Comparison of ENCODE assay signal across 9 cellular contexts in genomic region chr15:40343512-40343911, GRCh38. TPM values are rescaled to one million over a fixed set of nuclear protein-coding genes. Genes with fewer than 3 reads are reported as not detected.
DNase-seq lines count a peak whose midpoint lies in the region; ATAC-seq and TF ChIP-seq lines count a peak whose summit lies in the region.
"Had no signal": no experiment of that assay in that cellular context is flagged by ENCODE, and none has a peak within 500 bp of the region (broad histone marks: within the 10 kb centered on the region; RNA-seq: fewer than 3 reads in every experiment).

No MANE protein-coding gene starts in this region.

- CTCF ChIA-PET in CD4-positive, alpha-beta memory T cell (lab: Charles Lee; ENCODE audit: partially characterized antibody) = interaction anchor here (0.7 to 21.4 kb wide), 23 partner anchors 9 to 296 kb away, joined by 3 to 634 read pairs (median 5); partner anchors contain the start of genes DISP2, INAFM2, IVD and KNSTRN

- DNase-seq in T-helper 1 cell = no peak
- DNase-seq in choroid plexus epithelial cell (ENCODE audit: low read depth) = peak; percentile 89
- DNase-seq in erythroblast (lab: John Stamatoyannopoulos, UW) = no peak
- no peak for DNase-seq in germinal center (ENCODE audit: low spot score)
- DNase-seq in CD4-positive, alpha-beta memory T cell = no peak
- DNase-seq: activated gamma-delta T cell had no signal

- no peak for TF ChIP-seq POLR2A in erythroblast (IDR thresholded peaks at IDR 0.05; ENCODE audit: low read length)

- peak overlapping the region; percentile 41 for H3K27ac Mint-ChIP-seq in T-helper 1 cell treated with Interleukin-12 subunit alpha and Interleukin-12 subunit beta and Interleukin-4 antibody, amounts not matched to agents 30 μg/mL and 1 μg/mL, for 36 hours
- H3K27ac Mint-ChIP-seq in CD4-positive, alpha-beta memory T cell = no peak overlapping the region

- no peak overlapping the region for H3K4me3 Mint-ChIP-seq in T-helper 1 cell treated with Interleukin-12 subunit alpha and Interleukin-12 subunit beta and Interleukin-4 antibody, amounts not matched to agents 30 μg/mL and 1 μg/mL, for 36 hours
- H3K4me3 Mint-ChIP-seq in CD4-positive, alpha-beta memory T cell = no peak overlapping the region

- H3K27me3 ChIP-seq in CD4-positive, alpha-beta memory T cell (ENCODE audit: insufficient read depth, low read length) = no peaks in the 10 kb centered on the region

- H3K4me3 ChIP-seq in choroid plexus epithelial cell (ENCODE audit: low read depth, low read length) (no peak overlapping the region), mesodermal cell (ENCODE audit: extremely low read depth, insufficient read depth, low read length, poor library complexity, severe bottlenecking) (no peak overlapping the region)
- H3K4me3 ChIP-seq in CD4-positive, alpha-beta memory T cell (ENCODE audit: low read length in 2 of 2) = no peak overlapping the region

- 76 to 84% methylated on average over 9 to 10 of the region's 10 CpGs for WGBS in mesodermal cell (ENCODE audit: insufficient coverage in 2 of 2), 2 experiments

- H3K36me3 ChIP-seq in mesodermal cell (ENCODE audit: control insufficient read depth, insufficient read depth, low read length) = no peaks in the 10 kb centered on the region
- H3K36me3 ChIP-seq in CD4-positive, alpha-beta memory T cell (ENCODE audit: insufficient read depth, low read length) = no peaks in the 10 kb centered on the region

- intact Hi-C loops in CD4-positive, alpha-beta memory T cell (cut with micrococcal nuclease) = no loop called here

- H3K27me3 Mint-ChIP-seq in T-helper 1 cell treated with Interleukin-12 subunit alpha and Interleukin-12 subunit beta and Interleukin-4 antibody, amounts not matched to agents 30 μg/mL and 1 μg/mL, for 36 hours (ENCODE audit: low read depth) = no peaks in the 10 kb centered on the region
- H3K27me3 Mint-ChIP-seq in CD4-positive, alpha-beta memory T cell = no peaks in the 10 kb centered on the region

- H3K4me1 ChIP-seq in mesodermal cell (ENCODE audit: control insufficient read depth, insufficient read depth, low read length, poor library complexity, severe bottlenecking) = peaks cover 44% of the 10 kb centered on the region
- H3K4me1 ChIP-seq in CD4-positive, alpha-beta memory T cell (ENCODE audit: insufficient read depth, low read length) = peaks cover 7% of the 10 kb centered on the region

- peaks cover 1% of the 10 kb centered on the region for H3K4me1 Mint-ChIP-seq in T-helper 1 cell treated with Interleukin-12 subunit alpha and Interleukin-12 subunit beta and Interleukin-4 antibody, amounts not matched to agents 30 μg/mL and 1 μg/mL, for 36 hours (ENCODE audit: low read depth)
- peaks cover 0 to 3% (median under 1%) of the 10 kb centered on the region in 4 donors for H3K4me1 Mint-ChIP-seq in CD4-positive, alpha-beta memory T cell

- TF ChIP-seq CTCF in choroid plexus epithelial cell (conservative IDR thresholded peaks at IDR 0.05; ENCODE audit: low read depth, low read length) = no peak

- no peaks in the 10 kb centered on the region for H3K9me3 Mint-ChIP-seq in T-helper 1 cell treated with Interleukin-12 subunit alpha and Interleukin-12 subunit beta and Interleukin-4 antibody, amounts not matched to agents 30 μg/mL and 1 μg/mL, for 36 hours
- no peaks in the 10 kb centered on the region for H3K9me3 Mint-ChIP-seq in CD4-positive, alpha-beta memory T cell

- ATAC-seq in HG03175 (IDR thresholded peaks at IDR 0.05; ENCODE audit: unreplicated experiment) = no peak

- H3K27ac ChIP-seq in mesodermal cell (ENCODE audit: low read depth, low read length, severe bottlenecking) = peak overlapping the region; percentile 69
- no peak overlapping the region for H3K27ac ChIP-seq in CD4-positive, alpha-beta memory T cell (ENCODE audit: low read depth, low read length)

- no peaks in the 10 kb centered on the region for H3K9me3 ChIP-seq in mesodermal cell (ENCODE audit: control insufficient read depth, low read length)
- no peaks in the 10 kb centered on the region for H3K9me3 ChIP-seq in CD4-positive, alpha-beta memory T cell (ENCODE audit: control insufficient read depth in 1 of 2, low read length in 2 of 2)

- no peaks in the 10 kb centered on the region for H3K36me3 Mint-ChIP-seq in T-helper 1 cell treated with Interleukin-12 subunit alpha and Interleukin-12 subunit beta and Interleukin-4 antibody, amounts not matched to agents 30 μg/mL and 1 μg/mL, for 36 hours (ENCODE audit: low read depth)
- H3K36me3 Mint-ChIP-seq in CD4-positive, alpha-beta memory T cell = no peaks in the 10 kb centered on the region

- POLR2A ChIA-PET in CD4-positive, alpha-beta memory T cell (lab: Charles Lee; ENCODE audit: partially characterized antibody) = interaction anchor here (1.4 kb wide), 2 partner anchors 35 to 36 kb away, joined by 4 to 5 read pairs; no protein-coding TSS in a partner anchor

RNA-seq across cellular contexts. Expression of gene CCDC9B, which starts 2.8 kb away (rescaled TPM):
- polyA plus RNA-seq in mesodermal cell (2013, experiment 1 of 2) = 0.48 TPM
- 0.46 TPM for polyA plus RNA-seq in mesodermal cell (2013, experiment 2 of 2)
- total RNA-seq in CD4-positive, alpha-beta memory T cell = 1 to 10 TPM; 2.6 to 5.1 TPM
- polyA plus RNA-seq in CD4-positive, alpha-beta memory T cell = under 1 TPM in 1 of 2 donors, not detected in 1; 0.53 TPM

RNA-seq across cellular contexts. Expression of gene PHGR1, which starts 7.3 kb away (rescaled TPM):
- not detected for polyA plus RNA-seq in mesodermal cell (2013, experiment 1 of 2)
- not detected for polyA plus RNA-seq in mesodermal cell (2013, experiment 2 of 2)
- total RNA-seq in CD4-positive, alpha-beta memory T cell = not detected
- polyA plus RNA-seq in CD4-positive, alpha-beta memory T cell = not detected

RNA-seq across cellular contexts. Expression of gene DISP2, which starts 14.5 kb away (rescaled TPM):
- polyA plus RNA-seq in mesodermal cell (2013, experiment 1 of 2) = 0.77 TPM
- 1.8 TPM for polyA plus RNA-seq in mesodermal cell (2013, experiment 2 of 2)
- total RNA-seq in CD4-positive, alpha-beta memory T cell = under 1 TPM; 0.03 to 0.23 TPM
- under 1 TPM in 1 of 2 donors, not detected in 1; 0.05 TPM for polyA plus RNA-seq in CD4-positive, alpha-beta memory T cell

RNA-seq across cellular contexts. Expression of gene INAFM2, which starts 20.0 kb away (rescaled TPM):
- 23.6 TPM for polyA plus RNA-seq in mesodermal cell (2013, experiment 1 of 2)
- 24.0 TPM for polyA plus RNA-seq in mesodermal cell (2013, experiment 2 of 2)
- 1 to 10 TPM; 7.2 to 7.5 TPM for total RNA-seq in CD4-positive, alpha-beta memory T cell
- 1 to 10 TPM in 1 of 2 donors, under 1 TPM in 1; 0.08 to 2.8 TPM for polyA plus RNA-seq in CD4-positive, alpha-beta memory T cell

RNA-seq across cellular contexts. Expression of gene PLCB2, which starts 35.8 kb away (rescaled TPM):
- 32.5 TPM for polyA plus RNA-seq in mesodermal cell (2013, experiment 1 of 2)
- polyA plus RNA-seq in mesodermal cell (2013, experiment 2 of 2) = 19.1 TPM
- total RNA-seq in CD4-positive, alpha-beta memory T cell = 100 to 1,000 TPM; 211 to 219 TPM
- polyA plus RNA-seq in CD4-positive, alpha-beta memory T cell = 10 to 100 TPM; 22.6 to 37.5 TPM
